ENCODE assay signal across 14 cellular contexts in the genomic region with DNA sequence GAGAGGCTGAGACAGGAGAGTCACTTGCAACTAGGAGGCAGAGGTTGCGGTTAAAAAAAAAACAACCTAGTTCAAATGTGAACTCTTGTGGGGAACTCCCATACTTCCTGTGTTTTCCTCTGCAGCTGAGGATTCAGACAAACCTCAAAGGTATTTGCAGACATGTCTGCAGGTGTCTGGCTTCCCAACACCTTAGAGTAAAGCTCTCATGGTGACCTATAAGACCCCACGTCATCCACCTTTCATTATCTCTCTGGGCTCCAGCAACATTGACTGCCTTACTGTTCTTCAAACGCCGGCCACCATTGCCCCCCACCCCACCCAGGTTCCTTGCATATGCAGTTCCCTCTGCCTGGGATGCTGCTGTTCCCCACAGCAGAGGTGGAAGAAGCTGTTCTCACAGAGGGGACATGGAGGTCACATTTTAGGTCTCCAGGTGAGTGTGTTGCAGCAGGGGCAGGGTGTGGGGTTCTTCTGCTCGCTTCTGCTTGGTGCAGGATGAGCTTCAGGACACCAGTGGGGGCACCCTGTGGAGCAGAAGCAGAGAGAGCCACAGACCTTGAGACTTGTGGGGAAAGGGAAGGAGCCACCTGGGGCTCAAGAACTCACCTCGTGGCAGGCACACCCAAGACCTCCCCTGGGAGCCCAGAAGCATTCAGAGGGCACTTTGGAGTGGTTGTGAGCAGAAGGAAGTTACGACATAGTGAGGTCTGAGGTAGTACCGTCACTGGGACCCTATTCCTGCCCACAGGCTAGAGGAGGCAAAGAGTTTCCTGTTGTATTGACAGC.
A peak's percentile ranks its signal among the peaks of the same experiment; 100 is the strongest.
DNase-seq lines count a peak whose midpoint lies in the region; ATAC-seq and TF ChIP-seq lines count a peak whose summit lies in the region.
"Had no signal": no experiment of that assay in that cellular context is flagged by ENCODE, and none has a peak within 500 bp of the region (broad histone marks: within the 10 kb centered on the region; RNA-seq: fewer than 3 reads in every experiment).

No MANE protein-coding gene starts in this region.

- TF ChIP-seq CTCF in endodermal cell (conservative IDR thresholded peaks at IDR 0.05), result no peak

- peak overlapping the region; percentile 56 for H3K4me3 ChIP-seq in CD8-positive, alpha-beta memory T cell (ENCODE audit: low read length)
- no peak overlapping the region for H3K4me3 ChIP-seq in endodermal cell (ENCODE audit: low read length)
- H3K4me3 ChIP-seq: left lung, thoracic aorta had no signal

- H3K36me3 Mint-ChIP-seq in CD8-positive, alpha-beta memory T cell, result peaks cover 2 to 8% (median 4%) of the 10 kb centered on the region in 3 donors
- H3K36me3 Mint-ChIP-seq in activated CD8-positive, alpha-beta memory T cell treated with anti-CD3 and anti-CD28 coated beads, Interleukin-2, amount 10 ng/mL, durations not matched to agents 7 days and 5 days, result peaks cover 1% of the 10 kb centered on the region
- H3K36me3 Mint-ChIP-seq in endodermal cell (ENCODE audit: low read depth), result no peaks in the 10 kb centered on the region

- H3K4me1 ChIP-seq in CD8-positive, alpha-beta memory T cell (ENCODE audit: insufficient read depth, low read length), result peaks cover 52% of the 10 kb centered on the region
- no peaks in the 10 kb centered on the region for H3K4me1 ChIP-seq in endodermal cell (ENCODE audit: control insufficient read depth, insufficient read depth, low read length)
- H3K4me1 ChIP-seq: left lung had no signal

- peak overlapping the region; percentile 27 to 83 (median 76) for H3K4me3 Mint-ChIP-seq in CD8-positive, alpha-beta memory T cell
- peak overlapping the region; percentile 19 for H3K4me3 Mint-ChIP-seq in activated CD8-positive, alpha-beta memory T cell treated with anti-CD3 and anti-CD28 coated beads, Interleukin-2, amount 10 ng/mL, durations not matched to agents 7 days and 5 days
- no peak overlapping the region for H3K4me3 Mint-ChIP-seq in endodermal cell
- H3K4me3 Mint-ChIP-seq: neural crest cell had no signal

- H3K27ac Mint-ChIP-seq in CD8-positive, alpha-beta memory T cell, result peak overlapping the region; percentile 76 to 99 (median 94)
- peak overlapping the region; percentile 36 for H3K27ac Mint-ChIP-seq in activated CD8-positive, alpha-beta memory T cell treated with anti-CD3 and anti-CD28 coated beads, Interleukin-2, amount 10 ng/mL, durations not matched to agents 7 days and 5 days
- H3K27ac Mint-ChIP-seq in endodermal cell, result no peak overlapping the region

- peak overlapping the region; percentile 41 for H3K27ac ChIP-seq in CD8-positive, alpha-beta memory T cell (ENCODE audit: low read depth, low read length)
- H3K27ac ChIP-seq in endodermal cell (ENCODE audit: low read depth, low read length), result no peak overlapping the region
- H3K27ac ChIP-seq: left lung, thoracic aorta had no signal

- no peak overlapping the region for H3K9ac ChIP-seq in endodermal cell (ENCODE audit: extremely low read depth, low read length, poor library complexity, severe bottlenecking)

- H3K27me3 ChIP-seq in CD8-positive, alpha-beta memory T cell (ENCODE audit: insufficient read depth, low read length, poor library complexity, severe bottlenecking), result no peaks in the 10 kb centered on the region
- no peaks in the 10 kb centered on the region for H3K27me3 ChIP-seq in endodermal cell (ENCODE audit: control insufficient read depth, insufficient read depth, low read length, poor library complexity, severe bottlenecking)
- H3K27me3 ChIP-seq: left lung had no signal

- peak; percentile 18 to 88 (median 69) for DNase-seq in CD8-positive, alpha-beta memory T cell
- peak; percentile 25 for DNase-seq in MV-4-11 (lab: John Stamatoyannopoulos, UW)
- DNase-seq in activated CD8-positive, alpha-beta memory T cell treated with anti-CD3 and anti-CD28 coated beads, Interleukin-2, amount 10 ng/mL, durations not matched to agents 7 days and 5 days, result peak; percentile 51
- peak; percentile 21 for DNase-seq in endodermal cell
- no peak for DNase-seq in stimulated activated CD4-positive, alpha-beta T cell treated with anti-CD3 and anti-CD28 coated beads, Interleukin-2, amount 100 ng/mL, for 48 hours
- DNase-seq in NCI-H524 (lab: John Stamatoyannopoulos, UW), result no peak
- no peak for DNase-seq in NCI-H2029 (lab: John Stamatoyannopoulos, UW)
- DNase-seq: hippocampal formation, left lung, NCI-H187 had no signal

- CTCF ChIA-PET in CD8-positive, alpha-beta memory T cell (lab: Charles Lee), result interaction anchor here (0.7 to 1.6 kb wide), 4 partner anchors 14 to 358 kb away, joined by 3 to 7 read pairs (median 4); no protein-coding TSS in a partner anchor
- CTCF ChIA-PET in activated CD8-positive, alpha-beta memory T cell treated with anti-CD3 and anti-CD28 coated beads, Interleukin-2, amount 10 ng/mL, durations not matched to agents 7 days and 5 days (lab: Charles Lee), result interaction anchor here (0.9 to 1.8 kb wide), 4 partner anchors 9 to 216 kb away, joined by 3 to 5 read pairs (median 4); no protein-coding TSS in a partner anchor

- peak; percentile 73 for ATAC-seq in activated CD8-positive, alpha-beta memory T cell treated with anti-CD3 and anti-CD28 coated beads, Interleukin-2, amount 10 ng/mL, durations not matched to agents 7 days and 5 days
- no peak for ATAC-seq in HG02884 (IDR thresholded peaks at IDR 0.05; ENCODE audit: unreplicated experiment)
- ATAC-seq: esophagus mucosa, left lung had no signal

- H3K9me3 Mint-ChIP-seq in CD8-positive, alpha-beta memory T cell, result peaks cover 0 to 2% (median 0%) of the 10 kb centered on the region in 5 donors
- no peaks in the 10 kb centered on the region for H3K9me3 Mint-ChIP-seq in activated CD8-positive, alpha-beta memory T cell treated with anti-CD3 and anti-CD28 coated beads, Interleukin-2, amount 10 ng/mL, durations not matched to agents 7 days and 5 days (ENCODE audit: low read depth)
- H3K9me3 Mint-ChIP-seq in endodermal cell, result no peaks in the 10 kb centered on the region
- H3K9me3 Mint-ChIP-seq: neural crest cell had no signal

- peaks cover 0 to 5% of the 10 kb centered on the region in 2 donors for H3K27me3 Mint-ChIP-seq in CD8-positive, alpha-beta memory T cell
- no peaks in the 10 kb centered on the region for H3K27me3 Mint-ChIP-seq in activated CD8-positive, alpha-beta memory T cell treated with anti-CD3 and anti-CD28 coated beads, Interleukin-2, amount 10 ng/mL, durations not matched to agents 7 days and 5 days
- peaks cover 4% of the 10 kb centered on the region for H3K27me3 Mint-ChIP-seq in endodermal cell (ENCODE audit: insufficient read depth)

- peaks cover 26 to 48% (median 38%) of the 10 kb centered on the region in 3 donors for H3K4me1 Mint-ChIP-seq in CD8-positive, alpha-beta memory T cell
- peaks cover 27% of the 10 kb centered on the region for H3K4me1 Mint-ChIP-seq in activated CD8-positive, alpha-beta memory T cell treated with anti-CD3 and anti-CD28 coated beads, Interleukin-2, amount 10 ng/mL, durations not matched to agents 7 days and 5 days
- H3K4me1 Mint-ChIP-seq in endodermal cell, result no peaks in the 10 kb centered on the region
- H3K4me1 Mint-ChIP-seq: neural crest cell had no signal

- POLR2A ChIA-PET in CD8-positive, alpha-beta memory T cell (lab: Charles Lee), result interaction anchor here (0.6 kb wide), 1 partner anchor 12 kb away, joined by 4 read pairs; no protein-coding TSS in a partner anchor

- no peaks in the 10 kb centered on the region for H3K9me3 ChIP-seq in CD8-positive, alpha-beta memory T cell (ENCODE audit: low read length)
- H3K9me3 ChIP-seq in endodermal cell (ENCODE audit: control insufficient read depth, low read length), result no peaks in the 10 kb centered on the region
- H3K9me3 ChIP-seq: left lung, thoracic aorta had no signal

- no peaks in the 10 kb centered on the region for H3K36me3 ChIP-seq in CD8-positive, alpha-beta memory T cell (ENCODE audit: insufficient read depth, low read length)
- no peaks in the 10 kb centered on the region for H3K36me3 ChIP-seq in endodermal cell (ENCODE audit: control insufficient read depth, insufficient read depth, low read length)
- H3K36me3 ChIP-seq: left lung, thoracic aorta had no signal

- 87 to 91% methylated on average over 6 to 8 of the region's 8 CpGs for WGBS in endodermal cell (ENCODE audit: insufficient coverage in 1 of 2, insufficient read length in 1 of 2), 2 experiments

Comparison
In these comparisons a context has a peak if more than half of its experiments do, and no peak if none do; other contexts are left out.
1. DNase-seq: peak in CD8-positive, alpha-beta memory T cell (5 of 5), MV-4-11 (single experiment), activated CD8-positive, alpha-beta memory T cell treated with anti-CD3 and anti-CD28 coated beads, Interleukin-2, amount 10 ng/mL, durations not matched to agents 7 days and 5 days (single experiment) and endodermal cell (single experiment); none in stimulated activated CD4-positive, alpha-beta T cell treated with anti-CD3 and anti-CD28 coated beads, Interleukin-2, amount 100 ng/mL, for 48 hours (0 of 2), NCI-H524 (0 of 2) and NCI-H2029 (single experiment).